ENCODE assay signal across 10 cellular contexts in the genomic region with DNA sequence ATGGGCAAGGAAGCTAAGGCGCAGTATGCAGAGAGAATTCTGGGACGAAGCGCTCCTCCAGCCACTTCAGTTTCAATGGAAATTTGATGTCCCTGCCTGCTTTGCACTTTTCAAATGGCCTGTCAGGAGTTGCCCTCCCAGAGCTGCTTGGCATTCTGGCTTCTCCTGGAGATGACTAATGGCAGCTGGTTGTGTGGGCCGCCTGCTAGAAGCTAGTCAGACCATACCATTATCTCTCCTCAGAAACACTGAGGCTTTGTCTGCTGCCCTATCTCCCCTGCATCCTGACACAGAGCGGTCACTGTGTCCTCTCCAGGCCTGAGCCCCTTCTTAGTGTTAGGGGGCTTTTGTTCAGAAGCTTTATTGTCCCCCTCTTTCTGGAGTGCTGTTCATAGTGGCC.
A peak's percentile ranks its signal among the peaks of the same experiment; 100 is the strongest.
DNase-seq lines count a peak whose midpoint lies in the region; ATAC-seq and TF ChIP-seq lines count a peak whose summit lies in the region.
"Had no signal": no experiment of that assay in that cellular context is flagged by ENCODE, and none has a peak within 500 bp of the region (broad histone marks: within the 10 kb centered on the region; RNA-seq: fewer than 3 reads in every experiment).

No MANE protein-coding gene starts in this region.

- peak; percentile 67 for ATAC-seq in WTC11
- no peak for ATAC-seq in HG03045 (IDR thresholded peaks at IDR 0.05; ENCODE audit: unreplicated experiment)

- H3K9me3 Mint-ChIP-seq in WTC11 (peaks cover 18% of the 10 kb centered on the region), mesothelial cell of epicardium (peaks cover 6% of the 10 kb centered on the region)
- H3K9me3 Mint-ChIP-seq in activated CD4-positive, alpha-beta memory T cell treated with anti-CD3 and anti-CD28 coated beads for 36 hours, result no peaks in the 10 kb centered on the region
- H3K9me3 Mint-ChIP-seq: activated naive CD4-positive, alpha-beta T cell treated with anti-CD3 and anti-CD28 coated beads, Interleukin-2, amount 50 U/mL, for 24 hours had no signal

- H3K27ac Mint-ChIP-seq in WTC11, result peak overlapping the region; percentile 96
- H3K27ac Mint-ChIP-seq in mesothelial cell of epicardium, result no peak overlapping the region
- H3K27ac Mint-ChIP-seq in activated CD4-positive, alpha-beta memory T cell treated with anti-CD3 and anti-CD28 coated beads for 36 hours, result no peak overlapping the region
- H3K27ac Mint-ChIP-seq: activated naive CD4-positive, alpha-beta T cell treated with anti-CD3 and anti-CD28 coated beads, Interleukin-2, amount 50 U/mL, for 24 hours had no signal

- H3K36me3 Mint-ChIP-seq in WTC11 (peaks cover 18% of the 10 kb centered on the region), mesothelial cell of epicardium (peaks cover 6% of the 10 kb centered on the region)
- H3K36me3 Mint-ChIP-seq in activated CD4-positive, alpha-beta memory T cell treated with anti-CD3 and anti-CD28 coated beads for 36 hours, result no peaks in the 10 kb centered on the region
- H3K36me3 Mint-ChIP-seq: activated naive CD4-positive, alpha-beta T cell treated with anti-CD3 and anti-CD28 coated beads, Interleukin-2, amount 50 U/mL, for 24 hours had no signal

- peak overlapping the region; percentile 51 for H3K9ac ChIP-seq in HUES48 (ENCODE audit: low read depth, low read length)
- peak overlapping the region; percentile 62 for H3K9ac ChIP-seq in skeletal muscle satellite cell (ENCODE audit: low read depth, low read length)

- H3K4me3 Mint-ChIP-seq in WTC11 (peak overlapping the region; percentile 51), mesothelial cell of epicardium (no peak overlapping the region)
- no peak overlapping the region for H3K4me3 Mint-ChIP-seq in activated CD4-positive, alpha-beta memory T cell treated with anti-CD3 and anti-CD28 coated beads for 36 hours
- H3K4me3 Mint-ChIP-seq: activated naive CD4-positive, alpha-beta T cell treated with anti-CD3 and anti-CD28 coated beads, Interleukin-2, amount 50 U/mL, for 24 hours had no signal

- POLR2A ChIA-PET in WTC11 (lab: Charles Lee), result interaction anchor here (2.2 kb wide), 1 partner anchor 33 kb away, joined by 9 read pairs; no protein-coding TSS in a partner anchor
- POLR2A ChIA-PET in activated CD4-positive, alpha-beta memory T cell treated with anti-CD3 and anti-CD28 coated beads for 36 hours (lab: Charles Lee), result no interaction called here

- H3K4me1 Mint-ChIP-seq in WTC11, result peaks cover 75% of the 10 kb centered on the region
- peaks cover 22% of the 10 kb centered on the region for H3K4me1 Mint-ChIP-seq in mesothelial cell of epicardium
- H3K4me1 Mint-ChIP-seq in activated CD4-positive, alpha-beta memory T cell treated with anti-CD3 and anti-CD28 coated beads for 36 hours (ENCODE audit: low read depth), result peaks cover 3% of the 10 kb centered on the region
- H3K4me1 Mint-ChIP-seq: activated naive CD4-positive, alpha-beta T cell treated with anti-CD3 and anti-CD28 coated beads, Interleukin-2, amount 50 U/mL, for 24 hours had no signal

- no peak for DNase-seq in WTC11 (ENCODE audit: low spot score)
- DNase-seq in hippocampal formation (lab: John Stamatoyannopoulos, UW), result peak; percentile 87 to 98
- DNase-seq in GF-D8 (lab: John Stamatoyannopoulos, UW), result no peak
- no peak for DNase-seq in mesothelial cell of epicardium (ENCODE audit: low spot score in 2 of 2, unreplicated experiment in 2 of 2)
- no peak for DNase-seq in activated CD4-positive, alpha-beta memory T cell treated with anti-CD3 and anti-CD28 coated beads for 36 hours
- DNase-seq: kidney had no signal

- CTCF ChIA-PET in WTC11 (lab: Charles Lee), result interaction anchor here (0.5 to 1.9 kb wide), 2 partner anchors 37 to 196 kb away, joined by 5 to 7 read pairs; no protein-coding TSS in a partner anchor
- CTCF ChIA-PET in activated CD4-positive, alpha-beta memory T cell treated with anti-CD3 and anti-CD28 coated beads for 36 hours (lab: Charles Lee), result no interaction called here

- H3K36me3 ChIP-seq in HUES48 (ENCODE audit: control insufficient read depth, insufficient read depth, low read length) (no peaks in the 10 kb centered on the region), skeletal muscle satellite cell (ENCODE audit: insufficient read depth, low read length) (no peaks in the 10 kb centered on the region)

- H3K4me1 ChIP-seq in HUES48 (ENCODE audit: control insufficient read depth, insufficient read depth, low read length) (peaks cover 57% of the 10 kb centered on the region), skeletal muscle satellite cell (ENCODE audit: control insufficient read depth, insufficient read depth, low read length) (peaks cover 37% of the 10 kb centered on the region)

- peak overlapping the region; percentile 96 for H3K27ac ChIP-seq in HUES48 (ENCODE audit: low read depth, low read length)

- intact Hi-C loops in activated CD4-positive, alpha-beta memory T cell treated with anti-CD3 and anti-CD28 coated beads for 36 hours (cut with micrococcal nuclease), result no loop called here

- no peaks in the 10 kb centered on the region for H3K27me3 Mint-ChIP-seq in WTC11 (ENCODE audit: low read depth)
- peaks cover 2% of the 10 kb centered on the region for H3K27me3 Mint-ChIP-seq in mesothelial cell of epicardium (ENCODE audit: low read depth)
- H3K27me3 Mint-ChIP-seq in activated CD4-positive, alpha-beta memory T cell treated with anti-CD3 and anti-CD28 coated beads for 36 hours, result no peaks in the 10 kb centered on the region
- H3K27me3 Mint-ChIP-seq: activated naive CD4-positive, alpha-beta T cell treated with anti-CD3 and anti-CD28 coated beads, Interleukin-2, amount 50 U/mL, for 24 hours had no signal

- H3K9me3 ChIP-seq in HUES48 (ENCODE audit: control insufficient read depth, insufficient read depth, low read length) (peaks cover 7% of the 10 kb centered on the region; the same call in 1 of the 2 replicates), skeletal muscle satellite cell (replicated peaks; ENCODE audit: low read length) (no peaks in the 10 kb centered on the region)

- TF ChIP-seq CTCF in WTC11 (IDR thresholded peaks at IDR 0.05) (no peak), mesothelial cell of epicardium (IDR thresholded peaks at IDR 0.05; ENCODE audit: unreplicated experiment) (no peak)

- H3K27me3 ChIP-seq in HUES48 (ENCODE audit: control insufficient read depth, insufficient read depth, low read length), result no peaks in the 10 kb centered on the region
- H3K27me3 ChIP-seq in skeletal muscle satellite cell (ENCODE audit: control insufficient read depth, insufficient read depth, low read length), result no peaks in the 10 kb centered on the region

- peak overlapping the region; percentile 75 for H3K4me2 ChIP-seq in skeletal muscle satellite cell (ENCODE audit: low read length)

- H3K4me3 ChIP-seq in HUES48 (ENCODE audit: low read depth, low read length) (no peak overlapping the region; the same call in 1 of the 2 replicates), skeletal muscle satellite cell (ENCODE audit: low read length) (peak overlapping the region; percentile 39)

TF ChIP-seq in WTC11, 78 proteins besides CTCF, POLR2A, EP300 and RAD21:
- TF ChIP-seq, protein P1, sequence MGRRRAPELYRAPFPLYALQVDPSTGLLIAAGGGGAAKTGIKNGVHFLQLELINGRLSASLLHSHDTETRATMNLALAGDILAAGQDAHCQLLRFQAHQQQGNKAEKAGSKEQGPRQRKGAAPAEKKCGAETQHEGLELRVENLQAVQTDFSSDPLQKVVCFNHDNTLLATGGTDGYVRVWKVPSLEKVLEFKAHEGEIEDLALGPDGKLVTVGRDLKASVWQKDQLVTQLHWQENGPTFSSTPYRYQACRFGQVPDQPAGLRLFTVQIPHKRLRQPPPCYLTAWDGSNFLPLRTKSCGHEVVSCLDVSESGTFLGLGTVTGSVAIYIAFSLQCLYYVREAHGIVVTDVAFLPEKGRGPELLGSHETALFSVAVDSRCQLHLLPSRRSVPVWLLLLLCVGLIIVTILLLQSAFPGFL (CRISPR knock-in tag; IDR thresholded peaks at IDR 0.05; ENCODE audit: borderline replicate concordance), result no peak
- TF ChIP-seq NR3C1 (CRISPR knock-in tag; conservative IDR thresholded peaks at IDR 0.05; ENCODE audit: low read depth) (no peak), NR2C2 (CRISPR knock-in tag; IDR thresholded peaks at IDR 0.05) (no peak), ZNF219 (CRISPR knock-in tag; IDR thresholded peaks at IDR 0.05; ENCODE audit: borderline replicate concordance) (no peak), MYBL2 (CRISPR knock-in tag; IDR thresholded peaks at IDR 0.05) (no peak), ZNF232 (CRISPR knock-in tag; IDR thresholded peaks at IDR 0.05) (no peak), ESRRA (CRISPR knock-in tag; IDR thresholded peaks at IDR 0.05; ENCODE audit: borderline replicate concordance) (no peak), OVOL2 (CRISPR knock-in tag; IDR thresholded peaks at IDR 0.05; ENCODE audit: borderline replicate concordance) (no peak), NFE2L1 (CRISPR knock-in tag; IDR thresholded peaks at IDR 0.05) (no peak), TEAD1 (CRISPR knock-in tag; IDR thresholded peaks at IDR 0.05) (no peak)
- TF ChIP-seq, protein P2, sequence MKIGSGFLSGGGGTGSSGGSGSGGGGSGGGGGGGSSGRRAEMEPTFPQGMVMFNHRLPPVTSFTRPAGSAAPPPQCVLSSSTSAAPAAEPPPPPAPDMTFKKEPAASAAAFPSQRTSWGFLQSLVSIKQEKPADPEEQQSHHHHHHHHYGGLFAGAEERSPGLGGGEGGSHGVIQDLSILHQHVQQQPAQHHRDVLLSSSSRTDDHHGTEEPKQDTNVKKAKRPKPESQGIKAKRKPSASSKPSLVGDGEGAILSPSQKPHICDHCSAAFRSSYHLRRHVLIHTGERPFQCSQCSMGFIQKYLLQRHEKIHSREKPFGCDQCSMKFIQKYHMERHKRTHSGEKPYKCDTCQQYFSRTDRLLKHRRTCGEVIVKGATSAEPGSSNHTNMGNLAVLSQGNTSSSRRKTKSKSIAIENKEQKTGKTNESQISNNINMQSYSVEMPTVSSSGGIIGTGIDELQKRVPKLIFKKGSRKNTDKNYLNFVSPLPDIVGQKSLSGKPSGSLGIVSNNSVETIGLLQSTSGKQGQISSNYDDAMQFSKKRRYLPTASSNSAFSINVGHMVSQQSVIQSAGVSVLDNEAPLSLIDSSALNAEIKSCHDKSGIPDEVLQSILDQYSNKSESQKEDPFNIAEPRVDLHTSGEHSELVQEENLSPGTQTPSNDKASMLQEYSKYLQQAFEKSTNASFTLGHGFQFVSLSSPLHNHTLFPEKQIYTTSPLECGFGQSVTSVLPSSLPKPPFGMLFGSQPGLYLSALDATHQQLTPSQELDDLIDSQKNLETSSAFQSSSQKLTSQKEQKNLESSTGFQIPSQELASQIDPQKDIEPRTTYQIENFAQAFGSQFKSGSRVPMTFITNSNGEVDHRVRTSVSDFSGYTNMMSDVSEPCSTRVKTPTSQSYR (CRISPR knock-in tag; IDR thresholded peaks at IDR 0.05), result no peak

Comparison
In these comparisons a context has a peak if more than half of its experiments do, and no peak if none do; other contexts are left out.
1. DNase-seq: peak in hippocampal formation (2 of 2); none in WTC11 (single experiment), GF-D8 (single experiment), mesothelial cell of epicardium (0 of 2) and activated CD4-positive, alpha-beta memory T cell treated with anti-CD3 and anti-CD28 coated beads for 36 hours (single experiment).